ENCODE assay signal across 8 cellular contexts in genomic region chr12:100185361-100185894, GRCh38. TPM values are rescaled to one million over a fixed set of nuclear protein-coding genes. Genes with fewer than 3 reads are reported as not detected.
DNase-seq lines count a peak whose midpoint lies in the region; ATAC-seq and TF ChIP-seq lines count a peak whose summit lies in the region.

No MANE protein-coding gene starts in this region.

- TF ChIP-seq CTCF in left ventricle myocardium inferior (IDR thresholded peaks at IDR 0.05; ENCODE audit: borderline replicate concordance), result no peak
- TF ChIP-seq CTCF in psoas muscle (IDR thresholded peaks at IDR 0.05), result no peak

- ATAC-seq in GM21381 (IDR thresholded peaks at IDR 0.05; ENCODE audit: unreplicated experiment) (peak; percentile 86), HG03469 (IDR thresholded peaks at IDR 0.05; ENCODE audit: unreplicated experiment) (peak; percentile 80), psoas muscle (no peak)

- H3K9me3 ChIP-seq in left ventricle myocardium inferior (replicated peaks) (no peaks in the 10 kb centered on the region), psoas muscle (no peaks in the 10 kb centered on the region)

- H3K4me3 ChIP-seq in left ventricle myocardium inferior (peak overlapping the region; percentile 29), psoas muscle (no peak overlapping the region)

- intact Hi-C loops in left ventricle myocardium inferior (cut with micrococcal nuclease), result no loop called here
- intact Hi-C loops in psoas muscle (cut with DNase I), result no loop called here

- H3K4me1 ChIP-seq in left ventricle myocardium inferior, result peaks cover 18% of the 10 kb centered on the region
- no peaks in the 10 kb centered on the region for H3K4me1 ChIP-seq in psoas muscle

- H3K27ac ChIP-seq in left ventricle myocardium inferior (replicated peaks) (peak overlapping the region; percentile 46), psoas muscle (no peak overlapping the region)

- DNase-seq in GM03348 (ENCODE audit: low spot score) (peak; percentile 24), left ventricle myocardium inferior (no peak), NCI-H345 treated with DMSO at 0.1 percent for 48 hours (lab: John Stamatoyannopoulos, UW; ENCODE audit: unreplicated experiment) (no peak), psoas muscle (no peak), LoVo (ENCODE audit: low spot score) (no peak), NCI-H1436 (lab: John Stamatoyannopoulos, UW) (no peak)

- H3K27me3 ChIP-seq in left ventricle myocardium inferior (ENCODE audit: low read depth), result no peaks in the 10 kb centered on the region
- no peaks in the 10 kb centered on the region for H3K27me3 ChIP-seq in psoas muscle (ENCODE audit: insufficient read depth in 3 of 3, low read length in 2 of 3)

- WGBS in psoas muscle, 3 donors, result 67 to 76% (median 73%) methylated on average over 5 of the region's 5 CpGs

- H3K36me3 ChIP-seq in left ventricle myocardium inferior (no peaks in the 10 kb centered on the region), psoas muscle (ENCODE audit: insufficient read depth in 1 of 2, low read depth in 1 of 2) (no peaks in the 10 kb centered on the region)

RNA-seq across cellular contexts. Expression of gene ACTR6, which starts 15.2 kb away (rescaled TPM):
- 18.3 TPM for total RNA-seq in left ventricle myocardium inferior
- total RNA-seq in psoas muscle, result 10 to 100 TPM; 12.1 to 19.6 (median 17.6) TPM
- 10 to 100 TPM; 11.5 to 31.7 (median 12.8) TPM for polyA plus RNA-seq in psoas muscle

RNA-seq across cellular contexts. Expression of gene BLTP3B, which starts 42.8 kb away (rescaled TPM):
- total RNA-seq in left ventricle myocardium inferior (11.9 TPM), psoas muscle (10 to 100 TPM; 21.0 to 34.6 (median 26.9) TPM)
- polyA plus RNA-seq in psoas muscle, result 10 to 100 TPM in 2 of 3 donors, 1 to 10 TPM in 1; 9.3 to 36.8 (median 13.9) TPM

Comparison
In these comparisons a context has a peak if more than half of its experiments do, and no peak if none do; other contexts are left out.
1. ATAC-seq: peak in GM21381 (single experiment) and HG03469 (single experiment); none in psoas muscle (0 of 4).